21 cellular contexts compared by ENCODE assay signal in genomic region chr6:46828939-46829338, GRCh38. TPM values are rescaled to one million over a fixed set of nuclear protein-coding genes. Genes with fewer than 3 reads are reported as not detected.
DNase-seq lines count a peak whose midpoint lies in the region; ATAC-seq and TF ChIP-seq lines count a peak whose summit lies in the region.
"Had no signal": no experiment of that assay in that cellular context is flagged by ENCODE, and none has a peak within 500 bp of the region (broad histone marks: within the 10 kb centered on the region; RNA-seq: fewer than 3 reads in every experiment).

No MANE protein-coding gene starts in this region.

- no peaks in the 10 kb centered on the region for H4K20me1 ChIP-seq in mammary epithelial cell (ENCODE audit: insufficient read depth, low read length)
- no peaks in the 10 kb centered on the region for H4K20me1 ChIP-seq in GM23338 (replicated peaks; ENCODE audit: insufficient read depth)
- H4K20me1 ChIP-seq: BLaER1 treated with 17β-estradiol and CSF1 and Interleukin-3, amounts not matched to agents 10 nM and 100 nM had no signal

- POLR2A ChIA-PET in MCF 10A (lab: Yijun Ruan, JAX) = interaction anchor here (2.2 kb wide), 1 partner anchor 7 kb away, joined by 7 read pairs; no protein-coding TSS in a partner anchor

- no peaks in the 10 kb centered on the region for H3K36me3 Mint-ChIP-seq in MCF 10A (ENCODE audit: insufficient read depth, unreplicated experiment)
- H3K36me3 Mint-ChIP-seq in GM23338 (ENCODE audit: low read depth) = no peaks in the 10 kb centered on the region
- no peaks in the 10 kb centered on the region for H3K36me3 Mint-ChIP-seq in Calu3 (ENCODE audit: insufficient read depth, unreplicated experiment)
- H3K36me3 Mint-ChIP-seq: CD4-positive, alpha-beta memory T cell had no signal

- no peaks in the 10 kb centered on the region for H3K9me3 ChIP-seq in mammary epithelial cell (replicated peaks; ENCODE audit: insufficient read depth, low read length)
- H3K9me3 ChIP-seq: A549; BE2C; BLaER1 treated with 17β-estradiol and CSF1 and Interleukin-3, amounts not matched to agents 10 nM and 100 nM; HAP-1 had no signal

- H3K27ac Mint-ChIP-seq in MCF 10A (ENCODE audit: low read depth, unreplicated experiment) (no peak overlapping the region), GM23338 (no peak overlapping the region), Calu3 (ENCODE audit: unreplicated experiment) (no peak overlapping the region)
- H3K27ac Mint-ChIP-seq: CD4-positive, alpha-beta memory T cell; HFFc6 had no signal

- intact Hi-C loops in MCF 10A (cut with micrococcal nuclease) (no loop called here), mammary epithelial cell (cut with micrococcal nuclease) (no loop called here), Calu3 (cut with micrococcal nuclease; ENCODE audit: unreplicated experiment) (no loop called here)

- dilution Hi-C loops in mammary epithelial cell (cut with HindIII; ENCODE audit: low sequenced_read_pairs) = no loop called here

- WGBS in mammary epithelial cell (ENCODE audit: low coverage, missing lambda C conversion rate) = 100% methylated on average over 2 of the region's 2 CpGs

- H3F3A ChIP-seq in GM23338 (replicated peaks; ENCODE audit: low read depth) = no peaks in the 10 kb centered on the region

- H3K27me3 Mint-ChIP-seq in MCF 10A (ENCODE audit: insufficient read depth, unreplicated experiment) = no peaks in the 10 kb centered on the region
- H3K27me3 Mint-ChIP-seq in GM23338 (ENCODE audit: insufficient read depth, low read depth, poor library complexity) = no peaks in the 10 kb centered on the region
- no peaks in the 10 kb centered on the region for H3K27me3 Mint-ChIP-seq in Calu3 (ENCODE audit: unreplicated experiment)

- CTCF ChIA-PET in MCF 10A (lab: Yijun Ruan, JAX) (interaction anchor here (0.6 to 1.5 kb wide), 2 partner anchors 19 to 205 kb away, joined by 3 to 5 read pairs; no protein-coding TSS in a partner anchor), mammary epithelial cell (lab: Charles Lee; ENCODE audit: low non-redundant PET) (no interaction called here), Calu3 (lab: Charles Lee) (no interaction called here)

- H3K9me3 Mint-ChIP-seq in MCF 10A (ENCODE audit: unreplicated experiment) (no peaks in the 10 kb centered on the region), GM23338 (no peaks in the 10 kb centered on the region), Calu3 (ENCODE audit: low read depth, unreplicated experiment) (no peaks in the 10 kb centered on the region)
- H3K9me3 Mint-ChIP-seq: HFFc6 had no signal

- no peak overlapping the region for H3K9ac ChIP-seq in mammary epithelial cell (ENCODE audit: insufficient read depth, low read length)
- H3K9ac ChIP-seq: BLaER1 treated with 17β-estradiol and CSF1 and Interleukin-3, amounts not matched to agents 10 nM and 100 nM; GM23248 had no signal

- ATAC-seq in GM23338 = no peak
- ATAC-seq: A549, GM12878 had no signal

- H3K27me3 ChIP-seq in mammary epithelial cell (ENCODE audit: insufficient read depth, low read length) (no peaks in the 10 kb centered on the region), GM23338 (ENCODE audit: insufficient read depth) (no peaks in the 10 kb centered on the region)
- H3K27me3 ChIP-seq: BE2C; BLaER1 treated with 17β-estradiol and CSF1 and Interleukin-3, amounts not matched to agents 10 nM and 100 nM had no signal

- no peaks in the 10 kb centered on the region for H3K79me2 ChIP-seq in mammary epithelial cell (ENCODE audit: insufficient read depth, low read length)
- H3K79me2 ChIP-seq in GM23338 (replicated peaks; ENCODE audit: insufficient read depth) = no peaks in the 10 kb centered on the region

- no peaks in the 10 kb centered on the region for H3K36me3 ChIP-seq in mammary epithelial cell (ENCODE audit: insufficient read depth, low read length)
- no peaks in the 10 kb centered on the region for H3K36me3 ChIP-seq in GM23338 (ENCODE audit: insufficient read depth)
- H3K36me3 ChIP-seq: BE2C; BLaER1 treated with 17β-estradiol and CSF1 and Interleukin-3, amounts not matched to agents 10 nM and 100 nM; HAP-1 had no signal

- H2AFZ ChIP-seq in mammary epithelial cell (ENCODE audit: low read depth, low read length) (no peak overlapping the region), GM23338 (peak overlapping the region; percentile 35; the same call in 1 of the 2 replicates)
- H2AFZ ChIP-seq: GM23248 had no signal

- H3K4me1 Mint-ChIP-seq in MCF 10A (ENCODE audit: insufficient read depth, unreplicated experiment) = no peaks in the 10 kb centered on the region
- no peaks in the 10 kb centered on the region for H3K4me1 Mint-ChIP-seq in GM23338
- H3K4me1 Mint-ChIP-seq in Calu3 (ENCODE audit: low read depth, unreplicated experiment) = no peaks in the 10 kb centered on the region
- H3K4me1 Mint-ChIP-seq: CD4-positive, alpha-beta memory T cell had no signal

- BruUV-seq in MCF 10A (replicated peaks; lab: Mats Ljungman, UMichigan) (no TSS peak), mammary epithelial cell (replicated peaks; lab: Mats Ljungman, UMichigan) (no TSS peak), Calu3 (replicated peaks; lab: Mats Ljungman, UMichigan) (no TSS peak)

- DNase-seq in MCF 10A (ENCODE audit: unreplicated experiment) = peak; percentile 24
- no peak for DNase-seq in mammary epithelial cell
- DNase-seq in GM23338 (ENCODE audit: low spot score) = no peak
- peak; percentile 59 for DNase-seq in epithelial cell of esophagus (ENCODE audit: low read depth)
- no peak for DNase-seq in Calu3
- no peak for DNase-seq in EL
- DNase-seq: 8988T; ACHN; AML-193; BE2C; CD4-positive, alpha-beta memory T cell; COR-L47; DMS153; DND-41; GDM1; GM23248; HFFc6 had no signal

- no peak overlapping the region for H3K4me2 ChIP-seq in mammary epithelial cell (ENCODE audit: insufficient read depth, low read depth, low read length)
- no peak overlapping the region for H3K4me2 ChIP-seq in GM23338
- H3K4me2 ChIP-seq: A549; BLaER1 treated with 17β-estradiol and CSF1 and Interleukin-3, amounts not matched to agents 10 nM and 100 nM had no signal

- H3K4me1 ChIP-seq in mammary epithelial cell (ENCODE audit: insufficient read depth, low read length) = no peaks in the 10 kb centered on the region
- no peaks in the 10 kb centered on the region for H3K4me1 ChIP-seq in GM23338 (ENCODE audit: insufficient read depth)
- H3K4me1 ChIP-seq: A549, BE2C, HAP-1 had no signal

- in situ Hi-C loops in mammary epithelial cell (cut with MboI; ENCODE audit: low sequenced_read_pairs in 2 of 2) = no loop called here

- no peak for TF ChIP-seq CTCF in MCF 10A (IDR thresholded peaks at IDR 0.05; ENCODE audit: unreplicated experiment)
- no peak for TF ChIP-seq CTCF in mammary epithelial cell (conservative IDR thresholded peaks at IDR 0.05 in 1 of 2, IDR thresholded peaks at IDR 0.05 in 1 of 2; ENCODE audit: extremely low read depth in 1 of 2, insufficient read depth in 1 of 2, low read depth in 1 of 2, low read length in 2 of 2)
- no peak for TF ChIP-seq CTCF in GM23338 (conservative IDR thresholded peaks at IDR 0.05; ENCODE audit: low read depth in 2 of 2)
- TF ChIP-seq CTCF in epithelial cell of esophagus (IDR thresholded peaks at IDR 0.05; ENCODE audit: insufficient read depth, low read depth, low read length, missing control alignments) = no peak
- TF ChIP-seq CTCF in Calu3 (IDR thresholded peaks at IDR 0.05; ENCODE audit: unreplicated experiment) = no peak

- H3K4me3 Mint-ChIP-seq in MCF 10A (ENCODE audit: unreplicated experiment) (no peak overlapping the region), GM23338 (no peak overlapping the region), Calu3 (ENCODE audit: low read depth, unreplicated experiment) (no peak overlapping the region)
- H3K4me3 Mint-ChIP-seq: CD4-positive, alpha-beta memory T cell; HFFc6 had no signal

- H3K27ac ChIP-seq in mammary epithelial cell (ENCODE audit: insufficient read depth, low read depth, low read length) (no peak overlapping the region), GM23338 (ENCODE audit: low read depth) (no peak overlapping the region)
- H3K27ac ChIP-seq: A549; BLaER1 treated with 17β-estradiol and CSF1 and Interleukin-3, amounts not matched to agents 10 nM and 100 nM; GM23248 had no signal

- H3K4me3 ChIP-seq in mammary epithelial cell (replicated peaks in 1 of 3; ENCODE audit: insufficient read depth in 1 of 3, low read depth in 2 of 3, low read length in 3 of 3) (no peak overlapping the region), GM23338 (no peak overlapping the region), epithelial cell of esophagus (ENCODE audit: low read length) (no peak overlapping the region)
- H3K4me3 ChIP-seq: A549; BLaER1 treated with 17β-estradiol and CSF1 and Interleukin-3, amounts not matched to agents 10 nM and 100 nM; GM12878; GM23248; HAP-1 had no signal

- H3K9me2 ChIP-seq in GM23338 (ENCODE audit: insufficient read depth) = no peaks in the 10 kb centered on the region

TF ChIP-seq in GM23338, 12 proteins besides CTCF, POLR2A, EP300 and RAD21:
- TF ChIP-seq EZH2 (IDR thresholded peaks at IDR 0.05; ENCODE audit: low read depth, unreplicated experiment) (no peak), NANOG (IDR thresholded peaks at IDR 0.05; ENCODE audit: borderline replicate concordance) (no peak)

RNA-seq across cellular contexts. Expression of gene MEP1A, which starts 35.8 kb away (rescaled TPM):
- total RNA-seq in MCF 10A (2022) (not detected in 2 replicates), mammary epithelial cell (under 1 TPM in 1 of 2 donors, not detected in 1; 0.14 TPM), Calu3 (2022) (not detected in 2 replicates)
- polyA plus RNA-seq in mammary epithelial cell (0.12 TPM), GM23338 (2016; fragmentation: Nextera tagmentation; extraction: Ambion mirVana) (not detected in 2 replicates)
- polyA minus RNA-seq in mammary epithelial cell = 2.1 TPM
- not detected in 2 replicates for total RNA-seq in GM23338 (2014; rRNA removed; shearing (Covaris generic))
- total RNA-seq: CD4-positive, alpha-beta memory T cell; GM12878; GM23248; HFFc6 had no signal
- polyA plus RNA-seq: A549; CD4-positive, alpha-beta memory T cell; GM12878; GM23248 had no signal

Comparison
In these comparisons a context has a peak if more than half of its experiments do, and no peak if none do; other contexts are left out.
1. DNase-seq: peak in MCF 10A (single experiment) and epithelial cell of esophagus (single experiment); none in mammary epithelial cell (single experiment), GM23338 (single experiment), Calu3 (single experiment) and EL (single experiment).